Comparison of ENCODE assay signal across 8 cellular contexts in the genomic region with DNA sequence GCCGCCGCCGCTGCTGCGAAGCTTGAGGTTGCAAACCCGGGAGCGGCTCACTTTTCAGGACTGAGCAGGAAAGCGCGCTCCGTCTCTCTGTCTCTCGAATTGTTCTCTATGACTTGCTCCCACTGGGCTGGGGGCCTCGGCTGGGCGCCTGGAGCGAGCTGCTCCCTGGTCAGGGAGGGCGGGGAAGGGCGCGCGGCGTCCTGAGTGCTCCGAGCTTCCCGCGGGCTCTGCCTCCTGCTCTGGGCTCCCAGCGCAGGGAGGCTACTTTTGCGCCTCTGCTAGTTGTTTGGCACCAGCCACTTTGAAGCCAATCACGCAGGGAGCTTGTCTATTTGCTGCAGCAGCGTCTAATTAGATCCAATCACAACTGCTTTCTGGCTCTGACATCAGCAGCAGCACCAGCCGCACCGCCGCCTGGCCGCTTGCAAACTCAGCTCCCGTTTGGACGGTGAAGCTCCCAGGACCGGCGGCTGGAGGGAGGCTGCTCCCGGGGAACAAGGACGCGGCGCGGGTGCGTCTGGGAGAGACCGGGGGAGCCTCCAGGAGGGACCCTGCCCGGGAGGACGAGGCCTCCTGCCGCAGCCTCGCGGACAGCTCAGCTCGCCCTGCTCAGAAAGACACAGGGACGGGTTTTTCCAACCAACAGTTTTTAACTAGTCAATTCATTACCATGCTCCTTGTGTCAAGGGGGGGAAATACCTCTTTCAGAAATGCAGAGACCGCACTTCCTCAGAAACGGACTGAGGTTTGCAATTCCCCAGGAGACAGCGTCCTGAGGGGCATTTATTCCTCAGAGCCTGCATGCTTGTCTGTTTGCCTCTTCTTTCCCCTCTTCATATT. TPM values are rescaled to one million over a fixed set of nuclear protein-coding genes. Genes with fewer than 3 reads are reported as not detected.
DNase-seq lines count a peak whose midpoint lies in the region; ATAC-seq, FAIRE-seq and TF ChIP-seq lines count a peak whose summit lies in the region.

TSS of gene ADARB2 (minus strand) at position 304 of the 840 bp plus-strand sequence.

- DNase-seq in MG63 (peak; percentile 7), HFFc6 (no peak), kidney (no peak)
- peak; percentile 22 to 26 for DNase-seq in activated T-cell treated with anti-CD3 and anti-CD28 coated beads, Interleukin-2, amount 50 U/mL, for 72 hours
- no peak for DNase-seq in stimulated activated effector memory CD8-positive, alpha-beta T cell treated with anti-CD3 and anti-CD28 coated beads, Interleukin-12 subunit alpha, Interleukin-12 subunit beta, amount 100 ng/mL, for 72 hours (ENCODE audit: low spot score in 2 of 2)

- H3K9me3 ChIP-seq in MG63, result no peaks in the 10 kb centered on the region
- no peaks in the 10 kb centered on the region for H3K9me3 ChIP-seq in iPS-18c (ENCODE audit: control insufficient read depth, insufficient read depth, low read length)
- H3K9me3 ChIP-seq in kidney (ENCODE audit: control insufficient read depth in 1 of 2, low read length in 2 of 2), result no peaks in the 10 kb centered on the region

- peak; percentile 45 for TF ChIP-seq POLR2A in GM15510 (IDR thresholded peaks at IDR 0.05; ENCODE audit: borderline replicate concordance, extremely low read depth, insufficient read length)

- H3K9ac ChIP-seq in kidney (ENCODE audit: low read length in 2 of 2), result no peak within 1 kb of the TSS

- H3K4me1 Mint-ChIP-seq in activated T-cell treated with anti-CD3 and anti-CD28 coated beads, Interleukin-2, amount 50 U/mL, for 72 hours (ENCODE audit: low read depth), result peaks cover 10% of the 10 kb centered on the region
- H3K4me1 Mint-ChIP-seq in stimulated activated effector memory CD8-positive, alpha-beta T cell treated with anti-CD3 and anti-CD28 coated beads, Interleukin-12 subunit alpha, Interleukin-12 subunit beta, amount 100 ng/mL, for 72 hours, result no peaks in the 10 kb centered on the region
- no peaks in the 10 kb centered on the region for H3K4me1 Mint-ChIP-seq in HFFc6 (ENCODE audit: low read depth)

- peaks cover 64% of the 10 kb centered on the region for H3K27me3 ChIP-seq in MG63

- peaks cover 87% of the 10 kb centered on the region for H3K27me3 Mint-ChIP-seq in activated T-cell treated with anti-CD3 and anti-CD28 coated beads, Interleukin-2, amount 50 U/mL, for 72 hours (ENCODE audit: low read depth)
- no peaks in the 10 kb centered on the region for H3K27me3 Mint-ChIP-seq in HFFc6 (ENCODE audit: insufficient read depth)

- intact Hi-C loops in kidney (cut with DNase I), result no loop called here

- no peaks in the 10 kb centered on the region for H3K9me3 Mint-ChIP-seq in activated T-cell treated with anti-CD3 and anti-CD28 coated beads, Interleukin-2, amount 50 U/mL, for 72 hours
- no peaks in the 10 kb centered on the region for H3K9me3 Mint-ChIP-seq in stimulated activated effector memory CD8-positive, alpha-beta T cell treated with anti-CD3 and anti-CD28 coated beads, Interleukin-12 subunit alpha, Interleukin-12 subunit beta, amount 100 ng/mL, for 72 hours
- peaks cover 43% of the 10 kb centered on the region for H3K9me3 Mint-ChIP-seq in HFFc6

- H3K4me1 ChIP-seq in kidney (ENCODE audit: control insufficient read depth in 1 of 2, insufficient read depth in 1 of 2, low read depth in 1 of 2, low read length in 2 of 2), result no peaks in the 10 kb centered on the region

- peak; percentile 63 for ATAC-seq in GM21576 (IDR thresholded peaks at IDR 0.05; ENCODE audit: unreplicated experiment)
- ATAC-seq in activated T-cell treated with anti-CD3 and anti-CD28 coated beads, Interleukin-2, amount 50 U/mL, for 72 hours (replicated peaks in 1 of 2), result peak; percentile 80 to 83
- peak; percentile 67 for ATAC-seq in stimulated activated effector memory CD8-positive, alpha-beta T cell treated with anti-CD3 and anti-CD28 coated beads, Interleukin-12 subunit alpha, Interleukin-12 subunit beta, amount 100 ng/mL, for 72 hours

- peak within 1 kb of the TSS; percentile 77 to 84 for H3K4me3 Mint-ChIP-seq in activated T-cell treated with anti-CD3 and anti-CD28 coated beads, Interleukin-2, amount 50 U/mL, for 72 hours
- H3K4me3 Mint-ChIP-seq in stimulated activated effector memory CD8-positive, alpha-beta T cell treated with anti-CD3 and anti-CD28 coated beads, Interleukin-12 subunit alpha, Interleukin-12 subunit beta, amount 100 ng/mL, for 72 hours, result peak within 1 kb of the TSS; percentile 54
- H3K4me3 Mint-ChIP-seq in HFFc6, result no peak within 1 kb of the TSS

- H3K27ac Mint-ChIP-seq in activated T-cell treated with anti-CD3 and anti-CD28 coated beads, Interleukin-2, amount 50 U/mL, for 72 hours, result no peak within 1 kb of the TSS
- no peak within 1 kb of the TSS for H3K27ac Mint-ChIP-seq in stimulated activated effector memory CD8-positive, alpha-beta T cell treated with anti-CD3 and anti-CD28 coated beads, Interleukin-12 subunit alpha, Interleukin-12 subunit beta, amount 100 ng/mL, for 72 hours
- H3K27ac Mint-ChIP-seq in HFFc6, result no peak within 1 kb of the TSS

- no peaks in the 10 kb centered on the region for H3K36me3 Mint-ChIP-seq in activated T-cell treated with anti-CD3 and anti-CD28 coated beads, Interleukin-2, amount 50 U/mL, for 72 hours (ENCODE audit: insufficient read depth in 2 of 2)
- no peaks in the 10 kb centered on the region for H3K36me3 Mint-ChIP-seq in stimulated activated effector memory CD8-positive, alpha-beta T cell treated with anti-CD3 and anti-CD28 coated beads, Interleukin-12 subunit alpha, Interleukin-12 subunit beta, amount 100 ng/mL, for 72 hours
- no peaks in the 10 kb centered on the region for H3K36me3 Mint-ChIP-seq in HFFc6 (ENCODE audit: low read depth)

- H3K36me3 ChIP-seq in MG63 (no peaks in the 10 kb centered on the region), kidney (ENCODE audit: control insufficient read depth in 1 of 2, insufficient read depth in 2 of 2, low read length in 2 of 2) (no peaks in the 10 kb centered on the region)

- FAIRE-seq in kidney (lab: Jason Lieb, UNC), result no peak

- TF ChIP-seq CTCF in HFFc6 (IDR thresholded peaks at IDR 0.05), result no peak
- TF ChIP-seq CTCF in kidney (IDR thresholded peaks at IDR 0.05; ENCODE audit: borderline replicate concordance, extremely low read depth, insufficient read depth), result no peak

- H3K27ac ChIP-seq in kidney (ENCODE audit: low read depth in 2 of 2, low read length in 2 of 2), result no peak within 1 kb of the TSS

- H3K4me3 ChIP-seq in MG63 (no peak within 1 kb of the TSS), iPS-18c (ENCODE audit: insufficient read depth, low read depth, low read length) (peak within 1 kb of the TSS; percentile 52), kidney (ENCODE audit: low read length in 2 of 2) (no peak within 1 kb of the TSS)

RNA-seq across cellular contexts. Expression of gene ADARB2, which starts in this region (rescaled TPM):
- total RNA-seq in MG63 (2014; rRNA removed; shearing (Covaris generic); ENCODE audit: low replicate concordance), result not detected in 2 replicates
- 1 to 10 TPM in 1 of 2 donors, under 1 TPM in 1; 0.60 to 2.0 TPM for total RNA-seq in activated T-cell treated with anti-CD3 and anti-CD28 coated beads, Interleukin-2, amount 50 U/mL, for 72 hours
- total RNA-seq in HFFc6 (2021; fragmentation: NEBNext Ultra II Directional; extraction: Animal tissue kit (Norgen Biotek cat#: 25700)), result not detected
- 1.0 TPM for total RNA-seq in kidney
- 1.3 TPM for polyA plus RNA-seq in kidney (ENCODE audit: insufficient read depth, low read depth, low replicate concordance)

Comparison
In these comparisons a context has a peak if more than half of its experiments do, and no peak if none do; other contexts are left out.
1. Peak in DNase-seq in MG63; RNA of the gene not detected or under 1 TPM.
2. DNase-seq: peak in activated T-cell treated with anti-CD3 and anti-CD28 coated beads, Interleukin-2, amount 50 U/mL, for 72 hours (2 of 2); none in stimulated activated effector memory CD8-positive, alpha-beta T cell treated with anti-CD3 and anti-CD28 coated beads, Interleukin-12 subunit alpha, Interleukin-12 subunit beta, amount 100 ng/mL, for 72 hours (0 of 2), HFFc6 (single experiment) and kidney (single experiment).
3. Peak in every context shown above with its lines, with median percentiles within 50 percentile points of each other: ATAC-seq.